In genomic region chr6:125314019-125314581, GRCh38 we compare ENCODE assay signal across 8 cellular contexts. TPM values are rescaled to one million over a fixed set of nuclear protein-coding genes. Genes with fewer than 3 reads are reported as not detected.
DNase-seq lines count a peak whose midpoint lies in the region; ATAC-seq and TF ChIP-seq lines count a peak whose summit lies in the region.

No MANE protein-coding gene starts in this region.

- DNase-seq in DMS 273 treated with DMSO at 0.1 percent for 48 hours (lab: John Stamatoyannopoulos, UW) (peak; percentile 33), GM19240 (ENCODE audit: insufficient read length, low spot score) (peak; percentile 16), NCI-H226 (peak; percentile 41), esophagus muscularis mucosa (ENCODE audit: extremely low spot score) (peak; percentile 93), myocyte (ENCODE audit: low read depth) (peak; percentile 66), vagina (ENCODE audit: extremely low spot score in 2 of 2) (no peak)
- DNase-seq in activated CD4-positive, alpha-beta T cell treated with anti-CD3 and anti-CD28 coated beads, Interleukin-2, amount 10 ng/mL, durations not matched to agents 7 days and 5 days = peak; percentile 41

- no peak for TF ChIP-seq EP300 in esophagus muscularis mucosa (IDR thresholded peaks at IDR 0.05)

- intact Hi-C loops in esophagus muscularis mucosa (cut with DNase I) = loop anchor here (1.0 to 5.0 kb wide), 4 partner anchors 162 to 658 kb away; partner anchors contain the start of gene TPD52L1
- intact Hi-C loops in vagina (cut with DNase I) = loop anchor here (5.0 kb wide), 1 partner anchor 443 kb away; no protein-coding TSS in a partner anchor

- 25% methylated on average over 10 of the region's 10 CpGs for WGBS in esophagus muscularis mucosa

- H3K27me3 ChIP-seq in esophagus muscularis mucosa (peaks cover 0 to 4% (median 0%) of the 10 kb centered on the region in 4 donors), vagina (no peaks in the 10 kb centered on the region)

- TF ChIP-seq CTCF in esophagus muscularis mucosa (IDR thresholded peaks at IDR 0.05) = peak; percentile 79 to 90 (median 83)
- TF ChIP-seq CTCF in vagina (IDR thresholded peaks at IDR 0.05) = peak; percentile 36 to 79 (median 70)

- no peaks in the 10 kb centered on the region for H3K9me3 Mint-ChIP-seq in activated CD4-positive, alpha-beta T cell treated with anti-CD3 and anti-CD28 coated beads, Interleukin-2, amount 10 ng/mL, durations not matched to agents 7 days and 5 days

- no peak overlapping the region for H3K27ac Mint-ChIP-seq in activated CD4-positive, alpha-beta T cell treated with anti-CD3 and anti-CD28 coated beads, Interleukin-2, amount 10 ng/mL, durations not matched to agents 7 days and 5 days

- H3K9me3 ChIP-seq in esophagus muscularis mucosa = no peaks in the 10 kb centered on the region
- no peaks in the 10 kb centered on the region for H3K9me3 ChIP-seq in vagina

- no peaks in the 10 kb centered on the region for H3K36me3 Mint-ChIP-seq in activated CD4-positive, alpha-beta T cell treated with anti-CD3 and anti-CD28 coated beads, Interleukin-2, amount 10 ng/mL, durations not matched to agents 7 days and 5 days (ENCODE audit: low read depth)

- H3K4me1 ChIP-seq in esophagus muscularis mucosa (peaks cover 0 to 6% (median 1%) of the 10 kb centered on the region in 4 donors), vagina (no peaks in the 10 kb centered on the region)

- H3K4me3 Mint-ChIP-seq in activated CD4-positive, alpha-beta T cell treated with anti-CD3 and anti-CD28 coated beads, Interleukin-2, amount 10 ng/mL, durations not matched to agents 7 days and 5 days = no peak overlapping the region

- POLR2A ChIA-PET in activated CD4-positive, alpha-beta T cell treated with anti-CD3 and anti-CD28 coated beads, Interleukin-2, amount 10 ng/mL, durations not matched to agents 7 days and 5 days (lab: Charles Lee) = no interaction called here

- peak; percentile 85 for ATAC-seq in HG03135 (IDR thresholded peaks at IDR 0.05; ENCODE audit: unreplicated experiment)

- no peak overlapping the region for H3K4me3 ChIP-seq in esophagus muscularis mucosa
- no peak overlapping the region for H3K4me3 ChIP-seq in vagina

- peaks cover 13% of the 10 kb centered on the region for H3K27me3 Mint-ChIP-seq in activated CD4-positive, alpha-beta T cell treated with anti-CD3 and anti-CD28 coated beads, Interleukin-2, amount 10 ng/mL, durations not matched to agents 7 days and 5 days

- TF ChIP-seq POLR2A in esophagus muscularis mucosa (IDR thresholded peaks at IDR 0.05; ENCODE audit: low read depth) (no peak), vagina (IDR thresholded peaks at IDR 0.05) (no peak)

- CTCF ChIA-PET in activated CD4-positive, alpha-beta T cell treated with anti-CD3 and anti-CD28 coated beads, Interleukin-2, amount 10 ng/mL, durations not matched to agents 7 days and 5 days (lab: Charles Lee) = interaction anchor here (1.1 kb wide), 2 partner anchors 450 to 455 kb away, joined by 3 read pairs; no protein-coding TSS in a partner anchor

- no peaks in the 10 kb centered on the region for H3K4me1 Mint-ChIP-seq in activated CD4-positive, alpha-beta T cell treated with anti-CD3 and anti-CD28 coated beads, Interleukin-2, amount 10 ng/mL, durations not matched to agents 7 days and 5 days

- no peak overlapping the region for H3K27ac ChIP-seq in esophagus muscularis mucosa (replicated peaks in 1 of 4)
- no peak overlapping the region for H3K27ac ChIP-seq in vagina

- H3K36me3 ChIP-seq in esophagus muscularis mucosa (no peaks in the 10 kb centered on the region), vagina (no peaks in the 10 kb centered on the region)

RNA-seq across cellular contexts. Expression of gene HDDC2, which starts 12.3 kb away (rescaled TPM):
- 10 to 100 TPM; 49.1 to 64.4 TPM for total RNA-seq in activated CD4-positive, alpha-beta T cell treated with anti-CD3 and anti-CD28 coated beads, Interleukin-2, amount 10 ng/mL, durations not matched to agents 7 days and 5 days
- total RNA-seq in esophagus muscularis mucosa = 10 to 100 TPM; 29.6 to 47.7 (median 38.4) TPM
- 65.9 and 66.5 TPM in 2 replicates for total RNA-seq in myocyte
- 85.0 TPM for polyA plus RNA-seq in myocyte (2012)
- 69.5 TPM for total RNA-seq in vagina

Comparison
In these comparisons a context has a peak if more than half of its experiments do, and no peak if none do; other contexts are left out.
1. DNase-seq: peak in DMS 273 treated with DMSO at 0.1 percent for 48 hours (single experiment), GM19240 (single experiment), NCI-H226 (single experiment), activated CD4-positive, alpha-beta T cell treated with anti-CD3 and anti-CD28 coated beads, Interleukin-2, amount 10 ng/mL, durations not matched to agents 7 days and 5 days (single experiment), esophagus muscularis mucosa (single experiment) and myocyte (single experiment); none in vagina (0 of 2).